In genomic region chr15:92884459-92884812, GRCh38 we compare ENCODE assay signal across 8 cellular contexts. TPM values are rescaled to one million over a fixed set of nuclear protein-coding genes. Genes with fewer than 3 reads are reported as not detected.
DNase-seq lines count a peak whose midpoint lies in the region; ATAC-seq and TF ChIP-seq lines count a peak whose summit lies in the region.

No MANE protein-coding gene starts in this region.

- H3K4me3 ChIP-seq in H7 (ENCODE audit: insufficient read depth, low read depth, low read length) (peak overlapping the region; percentile 93), skeletal muscle cell (ENCODE audit: low read depth, low read length) (peak overlapping the region; percentile 80)

- no peaks in the 10 kb centered on the region for H3K27me3 ChIP-seq in H7 (ENCODE audit: control insufficient read depth, insufficient read depth, low read length)
- H3K27me3 ChIP-seq in foreskin keratinocyte = no peaks in the 10 kb centered on the region

- H3K4me1 ChIP-seq in foreskin keratinocyte = peaks cover 47% of the 10 kb centered on the region

- no peak for TF ChIP-seq CTCF in VCaP (conservative IDR thresholded peaks at IDR 0.05)
- TF ChIP-seq CTCF in foreskin keratinocyte (conservative IDR thresholded peaks at IDR 0.05) = no peak

- DNase-seq in H7 (no peak), foreskin keratinocyte (no peak), skeletal muscle cell (ENCODE audit: low read depth) (no peak), T-helper 9 cell (no peak), HuH-7.5 (ENCODE audit: low spot score) (no peak)

- H3K27ac ChIP-seq in VCaP (peak overlapping the region; percentile 100), foreskin keratinocyte (peak overlapping the region; percentile 94)

- ATAC-seq in foreskin keratinocyte = no peak
- no peak for ATAC-seq in HG02885 (IDR thresholded peaks at IDR 0.05; ENCODE audit: poor library complexity, unreplicated experiment)
- no peak for ATAC-seq in HG03571 (IDR thresholded peaks at IDR 0.05; ENCODE audit: unreplicated experiment)

- H3K36me3 ChIP-seq in H7 (replicated peaks; ENCODE audit: control insufficient read depth, insufficient read depth, low read length) = peaks cover 17% of the 10 kb centered on the region

RNA-seq across cellular contexts. Expression of gene CHD2, which starts 15.7 kb away (rescaled TPM):
- 29.7 and 35.5 TPM in 2 replicates for total RNA-seq in H7 (2014; rRNA removed; shearing (Covaris generic))
- 43.6 and 57.5 TPM in 2 replicates for total RNA-seq in foreskin keratinocyte
- polyA plus RNA-seq in foreskin keratinocyte = 12.9 and 13.7 TPM in 2 replicates
